ENCODE assay signal across 18 cellular contexts in the genomic region with DNA sequence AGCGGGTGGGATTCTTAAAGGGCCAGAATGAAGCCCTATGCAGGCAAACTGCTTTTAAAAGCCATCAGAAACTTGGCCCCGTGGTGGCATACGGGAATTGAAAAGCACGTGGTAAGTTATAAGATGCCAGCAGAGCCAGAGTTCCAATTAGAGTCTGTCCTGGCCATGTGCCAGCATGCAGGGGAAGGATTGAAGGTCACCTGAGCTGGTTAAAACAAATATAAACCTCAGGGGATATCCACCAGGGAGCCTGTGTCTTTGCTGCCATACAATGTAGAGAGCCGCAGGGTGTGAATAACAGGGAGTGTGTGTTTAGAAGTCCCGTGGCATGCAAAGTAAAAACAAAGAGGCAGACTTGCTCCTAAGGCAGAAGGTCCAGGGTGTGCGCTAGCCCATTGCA.
DNase-seq lines count a peak whose midpoint lies in the region; TF ChIP-seq lines count a peak whose summit lies in the region.
"Had no signal": no experiment of that assay in that cellular context is flagged by ENCODE, and none has a peak within 500 bp of the region (broad histone marks: within the 10 kb centered on the region; RNA-seq: fewer than 3 reads in every experiment).

No MANE protein-coding gene starts in this region.

- no peak for TF ChIP-seq POLR2A in thyroid gland (IDR thresholded peaks at IDR 0.05)

- no peaks in the 10 kb centered on the region for H3K36me3 ChIP-seq in hepatocyte (replicated peaks; ENCODE audit: insufficient read depth, low read depth)
- no peaks in the 10 kb centered on the region for H3K36me3 ChIP-seq in thyroid gland
- no peaks in the 10 kb centered on the region for H3K36me3 ChIP-seq in effector memory CD4-positive, alpha-beta T cell (ENCODE audit: control insufficient read depth, insufficient read depth, low read length)

- H3K9me3 ChIP-seq in hepatocyte (ENCODE audit: low read depth): no peaks in the 10 kb centered on the region
- no peaks in the 10 kb centered on the region for H3K9me3 ChIP-seq in thyroid gland
- H3K9me3 ChIP-seq in effector memory CD4-positive, alpha-beta T cell (ENCODE audit: control insufficient read depth, low read length): no peaks in the 10 kb centered on the region

- H3K9me2 ChIP-seq in hepatocyte (replicated peaks; ENCODE audit: insufficient read depth): no peaks in the 10 kb centered on the region

- H4K20me1 ChIP-seq in hepatocyte (ENCODE audit: insufficient read depth, poor library complexity, severe bottlenecking): no peaks in the 10 kb centered on the region

- H3K4me1 ChIP-seq in hepatocyte (ENCODE audit: insufficient read depth) (no peaks in the 10 kb centered on the region), thyroid gland (no peaks in the 10 kb centered on the region)
- no peaks in the 10 kb centered on the region for H3K4me1 ChIP-seq in effector memory CD4-positive, alpha-beta T cell (ENCODE audit: control insufficient read depth, insufficient read depth, low read length, poor library complexity, severe bottlenecking)

- 69% methylated on average over 7 of the region's 7 CpGs for WGBS in hepatocyte (ENCODE audit: low lambda C conversion rate, missing lambda C conversion rate)
- 50 to 57% methylated on average over 7 of the region's 7 CpGs for WGBS in thyroid gland, 2 donors

- DNase-seq in NCI-H146 (lab: John Stamatoyannopoulos, UW) (peak; percentile 5), NCI-H146 treated with DMSO at 0.1 percent for 48 hours (lab: John Stamatoyannopoulos, UW; ENCODE audit: unreplicated experiment) (no peak), HT-29 (ENCODE audit: low spot score) (peak; percentile 15), hepatocyte (ENCODE audit: low spot score) (peak; percentile 18), thyroid gland (peak; percentile 29 to 30), activated gamma-delta T cell treated with Interleukin-2 at 50 U/mL for 16 hours (no peak)
- no peak for DNase-seq in effector memory CD4-positive, alpha-beta T cell
- DNase-seq: 8988T; AML-193; C1 segment of cervical spinal cord; CD8-positive, alpha-beta T cell; GF-D8; Kasumi-1; NCI-H1436; NCI-H2081; NCI-H446 treated with DMSO at 0.1 percent for 48 hours; NCI-H526 treated with DMSO at 0.1 percent for 48 hours; T-cell had no signal

- intact Hi-C loops in thyroid gland (cut with DNase I): no loop called here

- H3K79me2 ChIP-seq in hepatocyte: no peaks in the 10 kb centered on the region

- H3K4me3 ChIP-seq in hepatocyte: no peak overlapping the region
- H3K4me3 ChIP-seq in thyroid gland (replicated peaks in 1 of 3): no peak overlapping the region
- no peak overlapping the region for H3K4me3 ChIP-seq in effector memory CD4-positive, alpha-beta T cell (ENCODE audit: insufficient read depth, low read depth, low read length, poor library complexity, severe bottlenecking)

- no peak overlapping the region for H2AFZ ChIP-seq in hepatocyte

- H3K27me3 ChIP-seq in hepatocyte (no peaks in the 10 kb centered on the region), thyroid gland (no peaks in the 10 kb centered on the region)
- no peaks in the 10 kb centered on the region for H3K27me3 ChIP-seq in effector memory CD4-positive, alpha-beta T cell (replicated peaks; ENCODE audit: control insufficient read depth, insufficient read depth, low read length, poor library complexity, severe bottlenecking)

- no peak overlapping the region for H3K4me2 ChIP-seq in hepatocyte

- TF ChIP-seq CTCF in hepatocyte (IDR thresholded peaks at IDR 0.05; ENCODE audit: poor library complexity) (no peak), thyroid gland (IDR thresholded peaks at IDR 0.05) (no peak)

- no peak overlapping the region for H3K27ac ChIP-seq in hepatocyte
- no peak overlapping the region for H3K27ac ChIP-seq in thyroid gland
- no peak overlapping the region for H3K27ac ChIP-seq in effector memory CD4-positive, alpha-beta T cell (ENCODE audit: insufficient read depth, low read length, poor library complexity, severe bottlenecking)

Comparison
In these comparisons a context has a peak if more than half of its experiments do, and no peak if none do; other contexts are left out.
1. DNase-seq: peak in NCI-H146 (single experiment), HT-29 (single experiment), hepatocyte (single experiment) and thyroid gland (2 of 2); none in NCI-H146 treated with DMSO at 0.1 percent for 48 hours (single experiment), effector memory CD4-positive, alpha-beta T cell (0 of 3) and activated gamma-delta T cell treated with Interleukin-2 at 50 U/mL for 16 hours (single experiment).